In genomic region chr12:54048694-54049093, GRCh38 we compare ENCODE assay signal across 33 cellular contexts. TPM values are rescaled to one million over a fixed set of nuclear protein-coding genes. Genes with fewer than 3 reads are reported as not detected.
"Had no signal": no experiment of that assay in that cellular context is flagged by ENCODE, and none has a peak within 500 bp of the region (broad histone marks: within the 10 kb centered on the region; RNA-seq: fewer than 3 reads in every experiment).

No MANE protein-coding gene starts in this region.

- DNase-seq: dermis blood vessel endothelial cell; effector memory CD4-positive, alpha-beta T cell; foreskin melanocyte; glutamatergic neuron; heart right ventricle; hippocampal formation; left lung; mesenchymal stem cell; midbrain; naive thymus-derived CD4-positive, alpha-beta T cell; stimulated activated CD4-positive, alpha-beta T cell treated with anti-CD3 and anti-CD28 coated beads, Interleukin-12 subunit alpha, Interleukin-12 subunit beta, amount 100 ng/mL, for 4 hours; stimulated activated CD4-positive, alpha-beta T cell treated with anti-CD3 and anti-CD28 coated beads, Interleukin-1b, Interleukin-23, amount 100 ng/mL, for 48 hours; stimulated activated CD4-positive, alpha-beta T cell treated with anti-CD3 and anti-CD28 coated beads, Interleukin-4, amount 100 ng/mL, for 1 hour; stimulated activated CD8-positive, alpha-beta memory T cell treated with anti-CD3 and anti-CD28 coated beads, Interleukin-4, amount 100 ng/mL, for 48 hours; stimulated activated naive CD4-positive, alpha-beta T cell; stimulated activated naive CD8-positive, alpha-beta T cell treated with anti-CD3 and anti-CD28 coated beads, Interleukin-15, amount 100 ng/mL, for 72 hours; upper lobe of right lung; uterus had no signal

- H3K9me3 Mint-ChIP-seq: stimulated activated naive CD8-positive, alpha-beta T cell treated with anti-CD3 and anti-CD28 coated beads, Interleukin-15, amount 100 ng/mL, for 72 hours had no signal

- ATAC-seq: heart right ventricle; left lung; naive thymus-derived CD4-positive, alpha-beta T cell; sciatic nerve; stimulated activated naive CD8-positive, alpha-beta T cell treated with anti-CD3 and anti-CD28 coated beads, Interleukin-15, amount 100 ng/mL, for 72 hours; upper lobe of right lung had no signal

- H3K4me3 Mint-ChIP-seq: stimulated activated naive CD8-positive, alpha-beta T cell treated with anti-CD3 and anti-CD28 coated beads, Interleukin-15, amount 100 ng/mL, for 72 hours had no signal

- H3K36me3 ChIP-seq: esophagus muscularis mucosa, heart right ventricle, left lung, neutrophil, prostate gland, right atrium auricular region, suprapubic skin, upper lobe of right lung, uterus had no signal

- H3K4me2 ChIP-seq: smooth muscle cell had no signal

- H3K4me3 ChIP-seq: coronary artery, esophagus muscularis mucosa, heart right ventricle, left lung, prostate gland, right atrium auricular region, smooth muscle cell, suprapubic skin, upper lobe of right lung, uterus had no signal

- FAIRE-seq: endothelial cell of umbilical vein, keratinocyte had no signal

- H3K9me3 ChIP-seq: esophagus muscularis mucosa, heart right ventricle, left lung, neutrophil, prostate gland, right atrium auricular region, suprapubic skin, upper lobe of right lung, uterus had no signal

- H3K4me1 ChIP-seq: parathyroid adenoma, prostate gland had no signal

- H2AFZ ChIP-seq: parathyroid adenoma had no signal

- H3K79me2 ChIP-seq: parathyroid adenoma had no signal

- H3K27ac Mint-ChIP-seq: naive thymus-derived CD4-positive, alpha-beta T cell; stimulated activated naive CD8-positive, alpha-beta T cell treated with anti-CD3 and anti-CD28 coated beads, Interleukin-15, amount 100 ng/mL, for 72 hours had no signal

- H3K27ac ChIP-seq: coronary artery, esophagus muscularis mucosa, heart right ventricle, left lung, neutrophil, parathyroid adenoma, prostate gland, right atrium auricular region, suprapubic skin, upper lobe of right lung, uterus had no signal

- H3K9ac ChIP-seq: parathyroid adenoma had no signal

RNA-seq across cellular contexts. Expression of gene HOXC4, which starts 4.9 kb away (rescaled TPM):
- total RNA-seq: dermis blood vessel endothelial cell, lung microvascular endothelial cell had no signal
- polyA plus RNA-seq: naive thymus-derived CD4-positive, alpha-beta T cell; neural cell had no signal

RNA-seq across cellular contexts. Expression of gene HOXC5, which starts 15.8 kb away (rescaled TPM):
- total RNA-seq: dermis blood vessel endothelial cell; endothelial cell of umbilical vein; heart right ventricle; lung microvascular endothelial cell; mucosa of gallbladder; naive thymus-derived CD4-positive, alpha-beta T cell; upper lobe of right lung had no signal
- polyA plus RNA-seq: endothelial cell of umbilical vein; naive thymus-derived CD4-positive, alpha-beta T cell; neural cell; thymus had no signal

RNA-seq across cellular contexts. Expression of gene HOXC6, which starts 20.5 kb away (rescaled TPM):
- total RNA-seq: lung microvascular endothelial cell; naive thymus-derived CD4-positive, alpha-beta T cell; right atrium auricular region had no signal
- polyA plus RNA-seq: naive thymus-derived CD4-positive, alpha-beta T cell; neural cell had no signal

RNA-seq across cellular contexts. Expression of gene HOXC8, which starts 39.9 kb away (rescaled TPM):
- total RNA-seq: dermis blood vessel endothelial cell; esophagus muscularis mucosa; heart right ventricle; lung microvascular endothelial cell; mucosa of gallbladder; naive thymus-derived CD4-positive, alpha-beta T cell; right atrium auricular region had no signal
- polyA plus RNA-seq: heart right ventricle; naive thymus-derived CD4-positive, alpha-beta T cell; neural cell had no signal

RNA-seq across cellular contexts. Expression of gene HOXC9, which starts 48.7 kb away (rescaled TPM):
- total RNA-seq: esophagus muscularis mucosa; heart right ventricle; lung microvascular endothelial cell; mucosa of gallbladder; naive thymus-derived CD4-positive, alpha-beta T cell; right atrium auricular region had no signal
- polyA plus RNA-seq: heart right ventricle; naive thymus-derived CD4-positive, alpha-beta T cell; neural cell had no signal
